Comparison of ENCODE assay signal across 24 cellular contexts in the genomic region with DNA sequence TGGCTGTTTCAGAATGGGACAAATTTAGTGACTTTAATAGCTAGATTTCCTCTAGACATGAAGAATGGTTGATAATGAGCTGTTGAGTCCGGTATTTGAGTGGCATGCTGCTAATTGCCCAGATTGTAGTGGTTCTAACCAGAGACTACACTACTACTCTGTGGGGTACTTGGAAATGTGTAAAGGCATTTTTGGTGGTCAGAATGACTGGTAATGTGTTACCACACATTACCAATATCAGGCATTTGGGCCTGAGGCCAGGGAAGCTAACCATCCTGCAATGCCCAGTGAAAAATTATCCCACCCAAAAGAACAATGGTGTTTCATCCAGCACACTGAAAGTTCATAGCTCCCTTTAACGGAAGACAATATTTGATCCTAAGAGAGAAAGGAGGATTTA.
"Had no signal": no experiment of that assay in that cellular context is flagged by ENCODE, and none has a peak within 500 bp of the region (broad histone marks: within the 10 kb centered on the region; RNA-seq: fewer than 3 reads in every experiment).

No MANE protein-coding gene starts in this region.

- H3K27me3 ChIP-seq: ascending aorta, brain microvascular endothelial cell, esophagus muscularis mucosa, foreskin keratinocyte, gastrocnemius medialis had no signal

- H3K9me3 ChIP-seq: ascending aorta, esophagus muscularis mucosa, gastrocnemius medialis had no signal

- DNase-seq: activated CD4-positive, alpha-beta memory T cell treated with anti-CD3 and anti-CD28 coated beads, Interleukin-2, amount 10 ng/mL, durations not matched to agents 7 days and 5 days; activated CD4-positive, alpha-beta T cell treated with anti-CD3 and anti-CD28 coated beads for 1 hour; activated CD4-positive, alpha-beta T cell treated with anti-CD3 and anti-CD28 coated beads for 4 hours; activated CD4-positive, alpha-beta T cell treated with anti-CD3 and anti-CD28 coated beads, Interleukin-2, amount 10 ng/mL, durations not matched to agents 7 days and 5 days; activated CD4-positive, alpha-beta T cell treated with anti-CD3 and anti-CD28 coated beads, Interleukin-2, amount 50 U/mL, for 4 hours; activated CD8-positive, alpha-beta memory T cell treated with anti-CD3 and anti-CD28 coated beads, Interleukin-2, amount 50 U/mL, for 48 hours; activated gamma-delta T cell; activated naive CD4-positive, alpha-beta T cell; activated naive CD4-positive, alpha-beta T cell treated with anti-CD3 and anti-CD28 coated beads, Interleukin-2, amount 10 ng/mL, durations not matched to agents 7 days and 5 days; activated naive CD8-positive, alpha-beta T cell treated with anti-CD3 and anti-CD28 coated beads, Interleukin-2, amount 10 ng/mL, durations not matched to agents 7 days and 5 days; activated T-cell treated with anti-CD3 and anti-CD28 coated beads for 4 hours; activated T-cell treated with anti-CD3 and anti-CD28 coated beads, Interleukin-2, amount 50 U/mL, for 24 hours; activated T-cell treated with anti-CD3 and anti-CD28 coated beads, Interleukin-2, amount 50 U/mL, for 72 hours; brain microvascular endothelial cell; effector CD4-positive, alpha-beta T cell; effector memory CD8-positive, alpha-beta T cell; erythroblast; foreskin keratinocyte; gastrocnemius medialis; T-helper 2 cell had no signal

- H3K4me1 ChIP-seq: ascending aorta, esophagus muscularis mucosa, foreskin keratinocyte had no signal

- H3K27ac ChIP-seq: ascending aorta, brain microvascular endothelial cell, coronary artery, esophagus muscularis mucosa, foreskin keratinocyte, gastrocnemius medialis, VCaP had no signal

- H3K4me3 ChIP-seq: ascending aorta, coronary artery, esophagus muscularis mucosa, gastrocnemius medialis had no signal

- H3K36me3 ChIP-seq: ascending aorta, brain microvascular endothelial cell had no signal
